In genomic region chr5:399296-400281, GRCh38 we compare ENCODE assay signal across 8 cellular contexts. TPM values are rescaled to one million over a fixed set of nuclear protein-coding genes. Genes with fewer than 3 reads are reported as not detected.
DNase-seq lines count a peak whose midpoint lies in the region; ATAC-seq, FAIRE-seq and TF ChIP-seq lines count a peak whose summit lies in the region.

No MANE protein-coding gene starts in this region.

- H3K4me1 ChIP-seq in RWPE2 (ENCODE audit: insufficient read depth, poor library complexity, severe bottlenecking) (peaks cover 5% of the 10 kb centered on the region), K562 (replicated peaks in 1 of 2; ENCODE audit: control insufficient read depth in 2 of 2, insufficient read depth in 2 of 2, low read length in 2 of 2) (peaks cover 0 to 25% of the 10 kb centered on the region in 2 experiments; a peak in 2 of 5 replicates), kidney (ENCODE audit: control insufficient read depth in 1 of 2, insufficient read depth in 1 of 2, low read depth in 1 of 2, low read length in 2 of 2) (peaks cover 6 to 8% of the 10 kb centered on the region in 2 donors)

- H3K36me3 ChIP-seq in RWPE2 (ENCODE audit: low read depth) (no peaks in the 10 kb centered on the region), K562 (ENCODE audit: control insufficient read depth, insufficient read depth, low read length) (no peaks in the 10 kb centered on the region), kidney (ENCODE audit: control insufficient read depth in 1 of 2, insufficient read depth in 2 of 2, low read length in 2 of 2) (no peaks in the 10 kb centered on the region)

- no peak for TF ChIP-seq POLR2A in K562 (conservative IDR thresholded peaks at IDR 0.05)

- TF ChIP-seq CTCF in GM13976 (IDR thresholded peaks at IDR 0.05; ENCODE audit: borderline replicate concordance, control extremely low read depth, extremely low read depth, insufficient read depth, missing control alignments) (no peak), RWPE2 (IDR thresholded peaks at IDR 0.05; ENCODE audit: poor library complexity, severe bottlenecking) (no peak), K562 (IDR thresholded peaks at IDR 0.05 in 2 of 3, conservative IDR thresholded peaks at IDR 0.05 in 1 of 3; ENCODE audit: insufficient read depth in 2 of 3, low read depth in 1 of 3, low read length in 3 of 3) (no peak), kidney (IDR thresholded peaks at IDR 0.05; ENCODE audit: borderline replicate concordance, extremely low read depth, insufficient read depth) (no peak)

- H3K27ac ChIP-seq in RWPE2 (ENCODE audit: poor library complexity, severe bottlenecking) (no peak overlapping the region), K562 (ENCODE audit: extremely low read depth, low read depth, low read length) (no peak overlapping the region), kidney (ENCODE audit: low read depth in 2 of 2, low read length in 2 of 2) (no peak overlapping the region)

- in situ Hi-C loops in GM13976 (cut with MboI; ENCODE audit: low sequenced_read_pairs, unreplicated experiment) = no loop called here
- in situ Hi-C loops in K562 (cut with MboI) = no loop called here

- no peak for TF ChIP-seq RAD21 in K562 (CRISPR knock-in tag; conservative IDR thresholded peaks at IDR 0.05 in 1 of 2, IDR thresholded peaks at IDR 0.05 in 1 of 2)

- H3K27me3 ChIP-seq in RWPE2 (ENCODE audit: insufficient read depth, poor library complexity, severe bottlenecking) (peaks cover 5% of the 10 kb centered on the region), K562 (ENCODE audit: control insufficient read depth in 2 of 2, insufficient read depth in 2 of 2, low read length in 2 of 2) (peaks cover 61 to 81% of the 10 kb centered on the region in 2 experiments)

- H2AFZ ChIP-seq in K562 (ENCODE audit: low read depth, low read length) = no peak overlapping the region

- H3K9me3 ChIP-seq in RWPE2 (ENCODE audit: severe bottlenecking) (no peaks in the 10 kb centered on the region), K562 (replicated peaks; ENCODE audit: control insufficient read depth, insufficient read depth, low read depth, low read length) (no peaks in the 10 kb centered on the region), kidney (ENCODE audit: control insufficient read depth in 1 of 2, low read length in 2 of 2) (no peaks in the 10 kb centered on the region)

- no peaks in the 10 kb centered on the region for H3K9me1 ChIP-seq in K562 (ENCODE audit: control insufficient read depth, insufficient read depth, low read length)

- POLR2A ChIA-PET in K562 (lab: Yijun Ruan, JAX) = interaction anchor here (0.8 kb wide), 2 partner anchors 10 to 145 kb away, joined by 3 read pairs; no protein-coding TSS in a partner anchor

- no TSS peak for BruUV-seq in K562 (replicated peaks; lab: Mats Ljungman, UMichigan)

- H3K9ac ChIP-seq in K562 (ENCODE audit: insufficient read depth in 1 of 2, low read depth in 2 of 2, low read length in 2 of 2) (peak overlapping the region in 1 of 2 experiments; percentile 39; a peak in 1 of 4 replicates), kidney (ENCODE audit: low read length in 2 of 2) (peak overlapping the region in 1 of 2 donors; percentile 29)

- WGBS in K562 (ENCODE audit: insufficient coverage, low coverage, missing lambda C conversion rate) = 3% methylated on average over 44 of the region's 45 CpGs

- peaks cover 13% of the 10 kb centered on the region; the same call in 1 of the 2 replicates for H4K20me1 ChIP-seq in K562 (replicated peaks; ENCODE audit: control insufficient read depth, insufficient read depth, low read length)

- no peak for TF ChIP-seq EP300 in K562 (IDR thresholded peaks at IDR 0.05; ENCODE audit: low read length)

- peak; percentile 88 for DNase-seq in GM13976 (ENCODE audit: low spot score)
- DNase-seq in H4 (ENCODE audit: low spot score) = peak; percentile 98
- peak; percentile 99 for DNase-seq in LHCN-M2 (ENCODE audit: low read depth)
- peak; percentile 72 for DNase-seq in RWPE2 (ENCODE audit: low spot score)
- DNase-seq in K562 (ENCODE audit: extremely low read depth in 1 of 4, low spot score in 3 of 4) = peak in 2 of 4 experiments; percentile 53 to 54
- peak; percentile 90 for DNase-seq in kidney
- DNase-seq in stimulated activated CD4-positive, alpha-beta T cell treated with anti-CD3 and anti-CD28 coated beads, Interleukin-12 subunit alpha, Interleukin-12 subunit beta, amount 100 ng/mL, for 4 hours = peak; percentile 52
- DNase-seq in effector CD4-positive, alpha-beta T cell = no peak

- H3K4me3 ChIP-seq in RWPE2 (ENCODE audit: severe bottlenecking) (no peak overlapping the region), K562 (no peak overlapping the region), kidney (ENCODE audit: low read length in 2 of 2) (peak overlapping the region in 1 of 2 donors; percentile 8)

- intact Hi-C loops in K562 (cut with micrococcal nuclease) (no loop called here), kidney (cut with DNase I) (no loop called here)

- FAIRE-seq in K562 (lab: Jason Lieb, UNC) (no peak), kidney (lab: Jason Lieb, UNC) (no peak)

- no peak overlapping the region for H3K4me2 ChIP-seq in K562 (ENCODE audit: insufficient read depth, low read length)

- H3K79me2 ChIP-seq in K562 (ENCODE audit: control insufficient read depth, insufficient read depth, low read length) = no peaks in the 10 kb centered on the region

- peak; percentile 71 for ATAC-seq in RWPE2 (ENCODE audit: low read depth)
- ATAC-seq in K562 = peak; percentile 32

- CTCF ChIA-PET in K562 (lab: Yijun Ruan, JAX; ENCODE audit: low intra/inter-chr PET ratio) = interaction anchor here (0.7 kb wide), 1 partner anchor 943 kb away, joined by 3 read pairs; no protein-coding TSS in a partner anchor

TF ChIP-seq in K562, 482 proteins besides CTCF, POLR2A, EP300 and RAD21:
- TF ChIP-seq EHMT2 (IDR thresholded peaks at IDR 0.05) (no peak), VEZF1 (CRISPR knock-in tag; IDR thresholded peaks at IDR 0.05) (peak; percentile 24; the same call in 1 of the 2 replicates), ZNF263 (CRISPR knock-in tag; IDR thresholded peaks at IDR 0.05; ENCODE audit: borderline replicate concordance) (peak; percentile 77), ILF3 (IDR thresholded peaks at IDR 0.05; ENCODE audit: borderline replicate concordance) (no peak), BHLHE40 (IDR thresholded peaks at IDR 0.05; ENCODE audit: low read length) (peak; percentile 85), TFAP4 (CRISPR knock-in tag; IDR thresholded peaks at IDR 0.05; ENCODE audit: borderline replicate concordance) (peak; percentile 17; the same call in 1 of the 2 replicates), RFX1 (IDR thresholded peaks at IDR 0.05) (peak; percentile 78), ILK (tag; IDR thresholded peaks at IDR 0.05; ENCODE audit: borderline replicate concordance, low read depth) (no peak)

RNA-seq across cellular contexts. Expression of gene EXOC3, which starts 43.4 kb away (rescaled TPM):
- total RNA-seq in H4 (2014; rRNA removed; shearing (Covaris generic)) = 34.3 and 42.4 TPM in 2 replicates
- total RNA-seq in LHCN-M2 (2014; rRNA removed) (29.2 and 30.6 TPM in 2 replicates), K562 (2014; rRNA removed) (22.4 and 27.5 TPM in 2 replicates), K562 (2014; rRNA removed; fragmentation: Illumina TruSeq; extraction: Trizol) (13.9 and 16.5 TPM in 2 replicates), K562 (2015; rRNA removed; fragmentation: Illumina TruSeq; extraction: Trizol) (22.4 and 22.9 TPM in 2 replicates), K562 (2021) (41.0 and 41.9 TPM in 2 replicates), kidney (71.5 TPM)
- 40.6 TPM for polyA plus RNA-seq in LHCN-M2 (2012)
- total RNA-seq in K562 (2011; cell fraction: chromatin; rRNA removed; ENCODE audit: low replicate concordance) = 103 and 177 TPM in 2 replicates
- 66.8 and 69.0 TPM in 2 replicates for total RNA-seq in K562 (2011; cell fraction: nucleolus; rRNA removed)
- 75.2 and 79.0 TPM in 2 replicates for total RNA-seq in K562 (2011; cell fraction: nucleoplasm; rRNA removed)
- polyA plus RNA-seq in K562 (2011; rRNA removed) (15.5 and 18.8 TPM in 2 replicates), K562 (2014; fragmentation: Illumina TruSeq; extraction: Trizol) (22.9 and 25.8 TPM in 2 replicates), K562 (2014; fragmentation: Nextera tagmentation; extraction: Ambion mirVana) (1 to 10 TPM; 1.4 to 3.7 TPM), K562 (2014; rRNA removed) (25.6 and 26.4 TPM in 2 replicates), kidney (ENCODE audit: insufficient read depth, low read depth, low replicate concordance) (40.5 TPM)
- 12.0 and 15.7 TPM in 2 replicates for polyA plus RNA-seq in K562 (2011; cell fraction: cytosol; rRNA removed)
- polyA plus RNA-seq in K562 (2011; cell fraction: nucleus; rRNA removed) = 37.6 and 54.4 TPM in 2 replicates
- polyA plus RNA-seq in K562 (2012) = 34.5 and 78.0 TPM in 2 replicates
- polyA minus RNA-seq in K562 (2011; rRNA and poly(A)+ RNA removed) = 13.4 and 17.1 TPM in 2 replicates
- 14.6 and 14.7 TPM in 2 replicates for polyA minus RNA-seq in K562 (2011; cell fraction: cytosol; rRNA and poly(A)+ RNA removed)
- polyA minus RNA-seq in K562 (2011; cell fraction: nucleus; rRNA and poly(A)+ RNA removed) = 18.3 and 25.2 TPM in 2 replicates
